Comparison of ENCODE assay signal across 12 cellular contexts in genomic region chr13:32142956-32143375, GRCh38.
DNase-seq lines count a peak whose midpoint lies in the region; ATAC-seq and TF ChIP-seq lines count a peak whose summit lies in the region.
"Had no signal": no experiment of that assay in that cellular context is flagged by ENCODE, and none has a peak within 500 bp of the region (broad histone marks: within the 10 kb centered on the region; RNA-seq: fewer than 3 reads in every experiment).

No MANE protein-coding gene starts in this region.

- H3K27ac Mint-ChIP-seq in endothelial cell (ENCODE audit: unreplicated experiment) (peak overlapping the region; percentile 19), mesothelial cell of epicardium (peak overlapping the region; percentile 60)
- H3K27ac Mint-ChIP-seq in activated naive CD4-positive, alpha-beta T cell treated with anti-CD3 and anti-CD28 coated beads, Interleukin-2, amount 50 U/mL, for 72 hours = no peak overlapping the region
- H3K27ac Mint-ChIP-seq: activated naive CD8-positive, alpha-beta T cell had no signal

- DNase-seq in ELR (ENCODE audit: low read depth) (peak; percentile 51), LHCN-M2 (ENCODE audit: low read depth) (peak; percentile 42), endothelial cell (ENCODE audit: low spot score) (peak; percentile 11), mesothelial cell of epicardium (ENCODE audit: low spot score in 2 of 2, unreplicated experiment in 2 of 2) (no peak), DMS 273 treated with DMSO at 0.1 percent for 48 hours (lab: John Stamatoyannopoulos, UW) (no peak)
- no peak for DNase-seq in activated naive CD4-positive, alpha-beta T cell treated with anti-CD3 and anti-CD28 coated beads, Interleukin-2, amount 50 U/mL, for 72 hours (ENCODE audit: low spot score in 2 of 2)
- DNase-seq in stimulated activated CD4-positive, alpha-beta T cell treated with anti-CD3 and anti-CD28 coated beads, Interleukin-2, amount 100 ng/mL, for 24 hours = no peak
- DNase-seq: erythroblast, MM.1S, RPMI8226, substantia nigra had no signal

- peaks cover 3% of the 10 kb centered on the region for H3K27me3 Mint-ChIP-seq in endothelial cell (ENCODE audit: unreplicated experiment)
- no peaks in the 10 kb centered on the region for H3K27me3 Mint-ChIP-seq in mesothelial cell of epicardium (ENCODE audit: low read depth)

- H3K4me1 Mint-ChIP-seq in endothelial cell (ENCODE audit: unreplicated experiment) (peaks cover 3% of the 10 kb centered on the region), mesothelial cell of epicardium (peaks cover 23% of the 10 kb centered on the region)

- H3K4me3 Mint-ChIP-seq in endothelial cell (ENCODE audit: unreplicated experiment) = no peak overlapping the region
- H3K4me3 Mint-ChIP-seq in mesothelial cell of epicardium = no peak overlapping the region
- H3K4me3 Mint-ChIP-seq: activated naive CD8-positive, alpha-beta T cell had no signal

- H3K36me3 Mint-ChIP-seq in endothelial cell (ENCODE audit: low read depth, unreplicated experiment) (no peaks in the 10 kb centered on the region), mesothelial cell of epicardium (peaks cover 9% of the 10 kb centered on the region)
- no peaks in the 10 kb centered on the region for H3K36me3 Mint-ChIP-seq in activated naive CD4-positive, alpha-beta T cell treated with anti-CD3 and anti-CD28 coated beads, Interleukin-2, amount 50 U/mL, for 72 hours

- TF ChIP-seq CTCF in endothelial cell (IDR thresholded peaks at IDR 0.05; ENCODE audit: unreplicated experiment) (no peak), mesothelial cell of epicardium (IDR thresholded peaks at IDR 0.05; ENCODE audit: unreplicated experiment) (no peak)

- no peaks in the 10 kb centered on the region for H3K9me3 Mint-ChIP-seq in endothelial cell (ENCODE audit: unreplicated experiment)
- no peaks in the 10 kb centered on the region for H3K9me3 Mint-ChIP-seq in mesothelial cell of epicardium
- H3K9me3 Mint-ChIP-seq in activated naive CD4-positive, alpha-beta T cell treated with anti-CD3 and anti-CD28 coated beads, Interleukin-2, amount 50 U/mL, for 72 hours = no peaks in the 10 kb centered on the region

- no peak for ATAC-seq in activated naive CD4-positive, alpha-beta T cell treated with anti-CD3 and anti-CD28 coated beads, Interleukin-2, amount 50 U/mL, for 72 hours

Comparison
In these comparisons a context has a peak if more than half of its experiments do, and no peak if none do; other contexts are left out.
1. DNase-seq: peak in ELR (single experiment), LHCN-M2 (single experiment) and endothelial cell (single experiment); none in mesothelial cell of epicardium (0 of 2), DMS 273 treated with DMSO at 0.1 percent for 48 hours (single experiment), activated naive CD4-positive, alpha-beta T cell treated with anti-CD3 and anti-CD28 coated beads, Interleukin-2, amount 50 U/mL, for 72 hours (0 of 2) and stimulated activated CD4-positive, alpha-beta T cell treated with anti-CD3 and anti-CD28 coated beads, Interleukin-2, amount 100 ng/mL, for 24 hours (0 of 2).
2. H3K27ac Mint-ChIP-seq: peak in endothelial cell (single experiment) and mesothelial cell of epicardium (single experiment); none in activated naive CD4-positive, alpha-beta T cell treated with anti-CD3 and anti-CD28 coated beads, Interleukin-2, amount 50 U/mL, for 72 hours (0 of 2).